28 cellular contexts compared by ENCODE assay signal in the genomic region with DNA sequence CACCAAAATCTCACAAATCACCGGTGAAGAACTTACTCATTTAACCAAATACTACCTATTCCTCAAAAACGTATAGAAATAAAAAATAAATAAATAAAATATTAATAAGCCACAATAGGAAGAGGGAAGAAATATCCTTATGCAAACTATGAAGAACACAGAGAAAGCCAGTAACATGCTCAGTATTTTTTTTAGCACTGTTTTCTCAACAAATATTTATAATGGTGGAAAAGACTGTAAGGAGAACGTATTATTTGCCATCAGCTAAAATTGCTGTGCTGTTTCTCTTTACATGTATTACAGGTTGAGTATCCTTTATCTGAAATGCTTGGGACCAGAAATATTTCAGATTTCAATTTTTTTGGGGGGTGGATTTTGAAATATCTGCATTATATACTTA.
"Had no signal": no experiment of that assay in that cellular context is flagged by ENCODE, and none has a peak within 500 bp of the region (broad histone marks: within the 10 kb centered on the region; RNA-seq: fewer than 3 reads in every experiment).

No MANE protein-coding gene starts in this region.

- H3K27ac ChIP-seq: stomach, suprapubic skin, testis, thoracic aorta, thyroid gland, tibial artery, tibial nerve, transverse colon, upper lobe of right lung, uterus, vagina had no signal

- H3K36me3 Mint-ChIP-seq: stimulated activated effector memory CD8-positive, alpha-beta T cell treated with anti-CD3 and anti-CD28 coated beads, Interleukin-12 subunit alpha, Interleukin-12 subunit beta, amount 100 ng/mL, for 72 hours; stimulated activated memory B cell treated with anti-CD40 and anti-IgM and Interleukin-4, amounts not matched to agents 10 μg/mL and 1 μg/mL and 100 μg/mL, for 72 hours; stimulated activated naive B cell treated with anti-CD40 and anti-IgM and Interleukin-4, amounts not matched to agents 10 μg/mL and 1 μg/mL and 100 μg/mL, for 72 hours had no signal

- H3K9me3 Mint-ChIP-seq: stimulated activated memory B cell treated with anti-CD40 and anti-IgM and Interleukin-4, amounts not matched to agents 10 μg/mL and 1 μg/mL and 100 μg/mL, for 72 hours; stimulated activated naive B cell treated with anti-CD40 and anti-IgM and Interleukin-4, amounts not matched to agents 10 μg/mL and 1 μg/mL and 100 μg/mL, for 72 hours; stimulated activated naive CD8-positive, alpha-beta T cell treated with anti-CD3 and anti-CD28 coated beads, Interleukin-15, amount 100 ng/mL, for 72 hours; type B pancreatic cell had no signal

- DNase-seq: stimulated activated CD4-positive, alpha-beta T cell treated with anti-CD3 and anti-CD28 coated beads, Interleukin-2, amount 100 ng/mL, for 48 hours; stimulated activated CD4-positive, alpha-beta T cell treated with anti-CD3 and anti-CD28 coated beads, Interleukin-4, amount 100 ng/mL, for 1 hour; stimulated activated CD4-positive, alpha-beta T cell treated with anti-CD3 and anti-CD28 coated beads, Interleukin-4, amount 100 ng/mL, for 24 hours; stimulated activated CD4-positive, alpha-beta T cell treated with anti-CD3 and anti-CD28 coated beads, Interleukin-4, amount 100 ng/mL, for 4 hours; stimulated activated CD8-positive, alpha-beta memory T cell treated with anti-CD3 and anti-CD28 coated beads, Interleukin-4, amount 100 ng/mL, for 48 hours; stimulated activated naive B cell treated with anti-CD40 and anti-IgM and Interleukin-4, amounts not matched to agents 10 μg/mL and 1 μg/mL and 100 μg/mL, for 72 hours; stimulated activated naive CD4-positive, alpha-beta T cell; stimulated activated naive CD4-positive, alpha-beta T cell treated with Interleukin-2 at 50 U/mL for 16 hours; stimulated activated naive CD8-positive, alpha-beta T cell treated with anti-CD3 and anti-CD28 coated beads, Interleukin-15, amount 100 ng/mL, for 72 hours; stimulated activated naive CD8-positive, alpha-beta T cell treated with anti-CD3 and anti-CD28 coated beads, Interleukin-15, Interleukin-2, amounts not matched to agents 100 U/mL and 50 U/mL, for 24 hours; stomach; substantia nigra; testis; thyroid gland; tibial artery; transverse colon; trophoblast cell; upper lobe of left lung; upper lobe of right lung; uterus had no signal

- ATAC-seq: stimulated activated effector memory CD8-positive, alpha-beta T cell treated with anti-CD3 and anti-CD28 coated beads, Interleukin-12 subunit alpha, Interleukin-12 subunit beta, amount 100 ng/mL, for 72 hours; stimulated activated memory B cell treated with anti-CD40 and anti-IgM and Interleukin-4, amounts not matched to agents 10 μg/mL and 1 μg/mL and 100 μg/mL, for 72 hours; stimulated activated naive B cell treated with anti-CD40 and anti-IgM and Interleukin-4, amounts not matched to agents 10 μg/mL and 1 μg/mL and 100 μg/mL, for 72 hours; stimulated activated naive CD8-positive, alpha-beta T cell treated with anti-CD3 and anti-CD28 coated beads, Interleukin-15, amount 100 ng/mL, for 72 hours; stimulated activated naive CD8-positive, alpha-beta T cell treated with anti-CD3 and anti-CD28 coated beads, Interleukin-15, Interleukin-2, amounts not matched to agents 100 U/mL and 50 U/mL, for 24 hours; upper lobe of right lung had no signal

- H3K4me3 ChIP-seq: stomach, suprapubic skin, testis, thoracic aorta, thyroid gland, tibial artery, tibial nerve, transverse colon, upper lobe of left lung, upper lobe of right lung, uterus, vagina had no signal

- H3K4me1 Mint-ChIP-seq: stimulated activated effector memory CD8-positive, alpha-beta T cell treated with anti-CD3 and anti-CD28 coated beads, Interleukin-12 subunit alpha, Interleukin-12 subunit beta, amount 100 ng/mL, for 72 hours; stimulated activated memory B cell treated with anti-CD40 and anti-IgM and Interleukin-4, amounts not matched to agents 10 μg/mL and 1 μg/mL and 100 μg/mL, for 72 hours; stimulated activated naive B cell treated with anti-CD40 and anti-IgM and Interleukin-4, amounts not matched to agents 10 μg/mL and 1 μg/mL and 100 μg/mL, for 72 hours; stimulated activated naive CD8-positive, alpha-beta T cell treated with anti-CD3 and anti-CD28 coated beads, Interleukin-15, amount 100 ng/mL, for 72 hours had no signal

- H3K36me3 ChIP-seq: suprapubic skin, thoracic aorta, thyroid gland, tibial artery, transverse colon, upper lobe of left lung, upper lobe of right lung, uterus, vagina had no signal

- H3K27ac Mint-ChIP-seq: stimulated activated effector memory CD8-positive, alpha-beta T cell treated with anti-CD3 and anti-CD28 coated beads, Interleukin-12 subunit alpha, Interleukin-12 subunit beta, amount 100 ng/mL, for 72 hours; stimulated activated memory B cell treated with anti-CD40 and anti-IgM and Interleukin-4, amounts not matched to agents 10 μg/mL and 1 μg/mL and 100 μg/mL, for 72 hours; stimulated activated naive B cell treated with anti-CD40 and anti-IgM and Interleukin-4, amounts not matched to agents 10 μg/mL and 1 μg/mL and 100 μg/mL, for 72 hours; stimulated activated naive CD8-positive, alpha-beta T cell treated with anti-CD3 and anti-CD28 coated beads, Interleukin-15, amount 100 ng/mL, for 72 hours; stimulated activated naive CD8-positive, alpha-beta T cell treated with anti-CD3 and anti-CD28 coated beads, Interleukin-15, Interleukin-2, amounts not matched to agents 100 ng/mL and 50 ng/mL, for 24 hours; type B pancreatic cell had no signal

- H3K27me3 ChIP-seq: stomach, suprapubic skin, testis, thyroid gland, tibial artery, tibial nerve, transverse colon, upper lobe of left lung, upper lobe of right lung, uterus, vagina had no signal

- H3K4me1 ChIP-seq: stomach, testis, tibial artery, tibial nerve, transverse colon, upper lobe of left lung, upper lobe of right lung, uterus, vagina had no signal

- H3K4me3 Mint-ChIP-seq: stimulated activated effector memory CD8-positive, alpha-beta T cell treated with anti-CD3 and anti-CD28 coated beads, Interleukin-12 subunit alpha, Interleukin-12 subunit beta, amount 100 ng/mL, for 72 hours; stimulated activated memory B cell treated with anti-CD40 and anti-IgM and Interleukin-4, amounts not matched to agents 10 μg/mL and 1 μg/mL and 100 μg/mL, for 72 hours; stimulated activated naive B cell treated with anti-CD40 and anti-IgM and Interleukin-4, amounts not matched to agents 10 μg/mL and 1 μg/mL and 100 μg/mL, for 72 hours; stimulated activated naive CD8-positive, alpha-beta T cell treated with anti-CD3 and anti-CD28 coated beads, Interleukin-15, amount 100 ng/mL, for 72 hours; stimulated activated naive CD8-positive, alpha-beta T cell treated with anti-CD3 and anti-CD28 coated beads, Interleukin-15, Interleukin-2, amounts not matched to agents 100 ng/mL and 50 ng/mL, for 24 hours; type B pancreatic cell had no signal

- H3K9me3 ChIP-seq: stomach, suprapubic skin, testis, thoracic aorta, thyroid gland, tibial artery, tibial nerve, transverse colon, upper lobe of left lung, upper lobe of right lung, uterus, vagina had no signal

- H3K27me3 Mint-ChIP-seq: stimulated activated memory B cell treated with anti-CD40 and anti-IgM and Interleukin-4, amounts not matched to agents 10 μg/mL and 1 μg/mL and 100 μg/mL, for 72 hours; stimulated activated naive B cell treated with anti-CD40 and anti-IgM and Interleukin-4, amounts not matched to agents 10 μg/mL and 1 μg/mL and 100 μg/mL, for 72 hours; stimulated activated naive CD8-positive, alpha-beta T cell treated with anti-CD3 and anti-CD28 coated beads, Interleukin-15, amount 100 ng/mL, for 72 hours; stimulated activated naive CD8-positive, alpha-beta T cell treated with anti-CD3 and anti-CD28 coated beads, Interleukin-15, Interleukin-2, amounts not matched to agents 100 ng/mL and 50 ng/mL, for 24 hours; type B pancreatic cell had no signal
